11 cellular contexts compared by ENCODE assay signal in genomic region chr1:112866151-112866550, GRCh38.
A peak's percentile ranks its signal among the peaks of the same experiment; 100 is the strongest.
DNase-seq lines count a peak whose midpoint lies in the region; ATAC-seq and TF ChIP-seq lines count a peak whose summit lies in the region.
"Had no signal": no experiment of that assay in that cellular context is flagged by ENCODE, and none has a peak within 500 bp of the region (broad histone marks: within the 10 kb centered on the region; RNA-seq: fewer than 3 reads in every experiment).

No MANE protein-coding gene starts in this region.

- H4K20me1 ChIP-seq in osteoblast (ENCODE audit: insufficient read depth, low read length), result no peaks in the 10 kb centered on the region

- H3K4me1 Mint-ChIP-seq in stimulated activated naive CD8-positive, alpha-beta T cell treated with anti-CD3 and anti-CD28 coated beads, Interleukin-15, amount 100 ng/mL, for 72 hours, result peaks cover 12% of the 10 kb centered on the region

- no peak overlapping the region for H3K4me2 ChIP-seq in osteoblast (ENCODE audit: insufficient read depth, low read length)

- no peaks in the 10 kb centered on the region for H3K9me3 Mint-ChIP-seq in stimulated activated naive CD8-positive, alpha-beta T cell treated with anti-CD3 and anti-CD28 coated beads, Interleukin-15, amount 100 ng/mL, for 72 hours
- H3K9me3 Mint-ChIP-seq: activated T-cell treated with anti-CD3 and anti-CD28 coated beads, Interleukin-2, amount 50 U/mL, for 72 hours had no signal

- H3K27me3 Mint-ChIP-seq in stimulated activated naive CD8-positive, alpha-beta T cell treated with anti-CD3 and anti-CD28 coated beads, Interleukin-15, amount 100 ng/mL, for 72 hours, result no peaks in the 10 kb centered on the region

- no peak overlapping the region for H2AFZ ChIP-seq in osteoblast (ENCODE audit: low read length)

- H3K4me3 ChIP-seq in osteoblast (ENCODE audit: insufficient read depth, low read length), result no peak overlapping the region

- H3K27ac ChIP-seq in epithelial cell of prostate, result peak overlapping the region; percentile 88
- peak overlapping the region; percentile 66 for H3K27ac ChIP-seq in osteoblast (ENCODE audit: low read depth, low read length)

- no peak for TF ChIP-seq CTCF in osteoblast (IDR thresholded peaks at IDR 0.05; ENCODE audit: extremely low read depth, low read depth, low read length)

- H3K27ac Mint-ChIP-seq in stimulated activated naive CD8-positive, alpha-beta T cell treated with anti-CD3 and anti-CD28 coated beads, Interleukin-15, amount 100 ng/mL, for 72 hours, result no peak overlapping the region
- H3K27ac Mint-ChIP-seq: activated T-cell treated with anti-CD3 and anti-CD28 coated beads, Interleukin-2, amount 50 U/mL, for 72 hours had no signal

- H3K36me3 ChIP-seq in osteoblast (ENCODE audit: insufficient read depth, low read length), result no peaks in the 10 kb centered on the region

- H3K4me1 ChIP-seq in osteoblast (ENCODE audit: insufficient read depth, low read length), result peaks cover 10% of the 10 kb centered on the region

- no peaks in the 10 kb centered on the region for H3K79me2 ChIP-seq in osteoblast (ENCODE audit: insufficient read depth, low read length)

- H3K9me3 ChIP-seq in osteoblast (ENCODE audit: low read depth, low read length), result no peaks in the 10 kb centered on the region

- DNase-seq in EH (ENCODE audit: low read depth), result peak; percentile 79
- peak; percentile 35 for DNase-seq in RKO (ENCODE audit: low spot score)
- DNase-seq in epithelial cell of prostate (ENCODE audit: low read depth, low spot score), result peak; percentile 37
- peak; percentile 91 for DNase-seq in osteoblast (ENCODE audit: insufficient read length, low spot score, missing footprints)
- no peak for DNase-seq in stimulated activated naive CD8-positive, alpha-beta T cell treated with anti-CD3 and anti-CD28 coated beads, Interleukin-15, amount 100 ng/mL, for 72 hours
- DNase-seq: activated T-cell treated with anti-CD3 and anti-CD28 coated beads, Interleukin-2, amount 50 U/mL, for 72 hours; caudate nucleus; NCI-H2171 had no signal

- no peaks in the 10 kb centered on the region for H3K27me3 ChIP-seq in osteoblast (ENCODE audit: insufficient read depth, low read length)

- ATAC-seq in HG03108 (IDR thresholded peaks at IDR 0.05; ENCODE audit: unreplicated experiment) (no peak), GM21528 (IDR thresholded peaks at IDR 0.05; ENCODE audit: low FRiP score, unreplicated experiment) (no peak), GM21390 (IDR thresholded peaks at IDR 0.05; ENCODE audit: unreplicated experiment) (no peak)
- no peak for ATAC-seq in stimulated activated naive CD8-positive, alpha-beta T cell treated with anti-CD3 and anti-CD28 coated beads, Interleukin-15, amount 100 ng/mL, for 72 hours
- ATAC-seq: activated T-cell treated with anti-CD3 and anti-CD28 coated beads, Interleukin-2, amount 50 U/mL, for 72 hours had no signal

- no peak overlapping the region for H3K4me3 Mint-ChIP-seq in stimulated activated naive CD8-positive, alpha-beta T cell treated with anti-CD3 and anti-CD28 coated beads, Interleukin-15, amount 100 ng/mL, for 72 hours
- H3K4me3 Mint-ChIP-seq: activated T-cell treated with anti-CD3 and anti-CD28 coated beads, Interleukin-2, amount 50 U/mL, for 72 hours had no signal

Comparison
In these comparisons a context has a peak if more than half of its experiments do, and no peak if none do; other contexts are left out.
1. DNase-seq: peak in EH (single experiment), RKO (single experiment), epithelial cell of prostate (single experiment) and osteoblast (single experiment); none in stimulated activated naive CD8-positive, alpha-beta T cell treated with anti-CD3 and anti-CD28 coated beads, Interleukin-15, amount 100 ng/mL, for 72 hours (0 of 2).